In genomic region chr1:204081791-204082513, GRCh38 we compare ENCODE assay signal across 15 cellular contexts. TPM values are rescaled to one million over a fixed set of nuclear protein-coding genes. Genes with fewer than 3 reads are reported as not detected.
DNase-seq lines count a peak whose midpoint lies in the region; ATAC-seq and TF ChIP-seq lines count a peak whose summit lies in the region.
"Had no signal": no experiment of that assay in that cellular context is flagged by ENCODE, and none has a peak within 500 bp of the region (broad histone marks: within the 10 kb centered on the region; RNA-seq: fewer than 3 reads in every experiment).

No MANE protein-coding gene starts in this region.

- H3K9ac ChIP-seq in neuronal stem cell (ENCODE audit: low read depth, low read length, poor library complexity): peak overlapping the region; percentile 82

- intact Hi-C loops in heart right ventricle (cut with DNase I): loop anchor here in 1 of 10 donors (5.0 kb wide), 1 partner anchor 45 kb away; no protein-coding TSS in a partner anchor
- intact Hi-C loops in cardiac septum (cut with DNase I): no loop called here
- intact Hi-C loops in vagina (cut with DNase I): no loop called here

- H3K4me3 ChIP-seq in heart right ventricle: no peak overlapping the region
- peak overlapping the region; percentile 16 for H3K4me3 ChIP-seq in coronary artery
- no peak overlapping the region for H3K4me3 ChIP-seq in neuronal stem cell (ENCODE audit: low read length in 2 of 2)
- H3K4me3 ChIP-seq in vagina: peak overlapping the region in 1 of 2 donors; percentile 25

- H3K27ac ChIP-seq in heart right ventricle: peak overlapping the region in 6 of 10 donors; percentile 20 to 74 (median 42)
- peak overlapping the region; percentile 80 to 91 for H3K27ac ChIP-seq in coronary artery
- H3K27ac ChIP-seq in neuronal stem cell (replicated peaks; ENCODE audit: low read length): no peak overlapping the region
- H3K27ac ChIP-seq in vagina: peak overlapping the region; percentile 92

- no peak for TF ChIP-seq CTCF in heart right ventricle (IDR thresholded peaks at IDR 0.05)
- TF ChIP-seq CTCF in coronary artery (IDR thresholded peaks at IDR 0.05): no peak
- TF ChIP-seq CTCF in vagina (IDR thresholded peaks at IDR 0.05): no peak

- H2AK5ac ChIP-seq in neuronal stem cell (ENCODE audit: low read depth, low read length): peak overlapping the region; percentile 40

- H4K91ac ChIP-seq in neuronal stem cell (ENCODE audit: low read depth, low read length, poor library complexity): no peak overlapping the region

- H3K36me3 ChIP-seq in heart right ventricle (peaks cover 0 to 5% (median 0%) of the 10 kb centered on the region in 9 donors), neuronal stem cell (replicated peaks in 1 of 2; ENCODE audit: control insufficient read depth in 2 of 2, insufficient read depth in 2 of 2, low read length in 2 of 2) (peaks cover 0 to 24% of the 10 kb centered on the region in 2 donors), vagina (no peaks in the 10 kb centered on the region)

- H2BK120ac ChIP-seq in neuronal stem cell (ENCODE audit: low read depth, low read length): no peak overlapping the region

- H3K4me2 ChIP-seq in neuronal stem cell (ENCODE audit: insufficient read depth, low read length, poor library complexity, severe bottlenecking): no peak overlapping the region

- H3K14ac ChIP-seq in neuronal stem cell (ENCODE audit: low read length): no peak overlapping the region

- no peaks in the 10 kb centered on the region for H3K27me3 ChIP-seq in heart right ventricle
- no peaks in the 10 kb centered on the region for H3K27me3 ChIP-seq in neuronal stem cell (ENCODE audit: control insufficient read depth in 3 of 3, insufficient read depth in 3 of 3, low read depth in 1 of 3, low read length in 3 of 3)
- no peaks in the 10 kb centered on the region for H3K27me3 ChIP-seq in vagina

- DNase-seq in heart right ventricle (no peak), cardiac septum (ENCODE audit: low spot score) (no peak), coronary artery (ENCODE audit: low spot score) (no peak), neuronal stem cell (ENCODE audit: low spot score) (no peak), vagina (ENCODE audit: extremely low spot score in 2 of 2) (no peak), GF-D8 (lab: John Stamatoyannopoulos, UW) (no peak), NCI-H2029 (lab: John Stamatoyannopoulos, UW) (no peak)
- DNase-seq in activated naive CD4-positive, alpha-beta T cell (lab: John Stamatoyannopoulos, UW): no peak
- DNase-seq: activated T-cell treated with anti-CD3 and anti-CD28 coated beads, Interleukin-2, amount 50 U/mL, for 4 hours; anterior cingulate cortex; NCI-H1105; NCI-H446 treated with DMSO at 0.1 percent for 48 hours; small intestine; substantia nigra; T-cell had no signal

- peak overlapping the region; percentile 44 for H2BK12ac ChIP-seq in neuronal stem cell (ENCODE audit: low read length)

- H3K4ac ChIP-seq in neuronal stem cell (ENCODE audit: low read length): no peak overlapping the region

- peak overlapping the region; percentile 32 for H3K23ac ChIP-seq in neuronal stem cell (ENCODE audit: low read depth, low read length, poor library complexity)

- H3K18ac ChIP-seq in neuronal stem cell (ENCODE audit: low read length): peak overlapping the region; percentile 66

- H3K9me3 ChIP-seq in heart right ventricle (no peaks in the 10 kb centered on the region), neuronal stem cell (replicated peaks in 1 of 2; ENCODE audit: control insufficient read depth in 2 of 2, insufficient read depth in 1 of 2, low read depth in 1 of 2, low read length in 2 of 2) (no peaks in the 10 kb centered on the region), vagina (no peaks in the 10 kb centered on the region)

- H2BK5ac ChIP-seq in neuronal stem cell (ENCODE audit: low read length): no peak overlapping the region

- no peak overlapping the region for H2BK15ac ChIP-seq in neuronal stem cell (ENCODE audit: low read length)

- WGBS in heart right ventricle, 2 donors: 77 to 78% methylated on average over 8 of the region's 8 CpGs
- 100% methylated on average over 1 of the region's 8 CpGs; no CpG with 5 or more reads in 1 of the 2 donors for WGBS in neuronal stem cell (ENCODE audit: extremely low coverage in 2 of 2, insufficient read length in 2 of 2, insufficient replicate concordance in 1 of 2), 2 donors

- peaks cover 15 to 99% (median 62%) of the 10 kb centered on the region in 9 donors for H3K4me1 ChIP-seq in heart right ventricle
- H3K4me1 ChIP-seq in neuronal stem cell (ENCODE audit: control insufficient read depth in 2 of 2, insufficient read depth in 1 of 2, low read depth in 1 of 2, low read length in 2 of 2): peaks cover 40 to 54% of the 10 kb centered on the region in 2 donors
- H3K4me1 ChIP-seq in vagina: peaks cover 98% of the 10 kb centered on the region

- ATAC-seq in heart right ventricle: no peak
- ATAC-seq: activated T-cell treated with anti-CD3 and anti-CD28 coated beads, Interleukin-2, amount 50 U/mL, for 4 hours; T-cell had no signal

- H4K8ac ChIP-seq in neuronal stem cell (ENCODE audit: low read depth, low read length): no peak overlapping the region

- peaks cover 2% of the 10 kb centered on the region for H3K79me1 ChIP-seq in neuronal stem cell (ENCODE audit: low read depth, low read length)

- no peak overlapping the region for H2AFZ ChIP-seq in neuronal stem cell (ENCODE audit: low read length)

- no peak for TF ChIP-seq POLR2A in vagina (IDR thresholded peaks at IDR 0.05)

RNA-seq across cellular contexts. Expression of gene SOX13, which starts 9.0 kb away (rescaled TPM):
- 10 to 100 TPM in 8 of 10 donors, 1 to 10 TPM in 2; 7.3 to 18.6 (median 12.1) TPM for total RNA-seq in heart right ventricle
- 10 to 100 TPM in 1 of 2 donors, 1 to 10 TPM in 1; 8.6 to 14.7 TPM for polyA plus RNA-seq in heart right ventricle
- total RNA-seq in cardiac septum: 17.9 TPM
- 16.2 TPM for polyA plus RNA-seq in neuronal stem cell (2013, experiment 1 of 2)
- polyA plus RNA-seq in neuronal stem cell (2013, experiment 2 of 2): 16.8 TPM
- 41.0 TPM for total RNA-seq in vagina
